In genomic region chr15:48877630-48878595, GRCh38 we compare ENCODE assay signal across 1 cellular context.
A peak's percentile ranks its signal among the peaks of the same experiment; 100 is the strongest.
TF ChIP-seq lines count a peak whose summit lies in the region.

Gene EID1 (plus strand): TSS chr15:48878134. CDS start chr15:48878177, 43 bp downstream.

TF ChIP-seq in K562, 482 proteins besides CTCF, POLR2A, EP300 and RAD21 (continued from another document and continues in another):
- TF ChIP-seq, protein P1, sequence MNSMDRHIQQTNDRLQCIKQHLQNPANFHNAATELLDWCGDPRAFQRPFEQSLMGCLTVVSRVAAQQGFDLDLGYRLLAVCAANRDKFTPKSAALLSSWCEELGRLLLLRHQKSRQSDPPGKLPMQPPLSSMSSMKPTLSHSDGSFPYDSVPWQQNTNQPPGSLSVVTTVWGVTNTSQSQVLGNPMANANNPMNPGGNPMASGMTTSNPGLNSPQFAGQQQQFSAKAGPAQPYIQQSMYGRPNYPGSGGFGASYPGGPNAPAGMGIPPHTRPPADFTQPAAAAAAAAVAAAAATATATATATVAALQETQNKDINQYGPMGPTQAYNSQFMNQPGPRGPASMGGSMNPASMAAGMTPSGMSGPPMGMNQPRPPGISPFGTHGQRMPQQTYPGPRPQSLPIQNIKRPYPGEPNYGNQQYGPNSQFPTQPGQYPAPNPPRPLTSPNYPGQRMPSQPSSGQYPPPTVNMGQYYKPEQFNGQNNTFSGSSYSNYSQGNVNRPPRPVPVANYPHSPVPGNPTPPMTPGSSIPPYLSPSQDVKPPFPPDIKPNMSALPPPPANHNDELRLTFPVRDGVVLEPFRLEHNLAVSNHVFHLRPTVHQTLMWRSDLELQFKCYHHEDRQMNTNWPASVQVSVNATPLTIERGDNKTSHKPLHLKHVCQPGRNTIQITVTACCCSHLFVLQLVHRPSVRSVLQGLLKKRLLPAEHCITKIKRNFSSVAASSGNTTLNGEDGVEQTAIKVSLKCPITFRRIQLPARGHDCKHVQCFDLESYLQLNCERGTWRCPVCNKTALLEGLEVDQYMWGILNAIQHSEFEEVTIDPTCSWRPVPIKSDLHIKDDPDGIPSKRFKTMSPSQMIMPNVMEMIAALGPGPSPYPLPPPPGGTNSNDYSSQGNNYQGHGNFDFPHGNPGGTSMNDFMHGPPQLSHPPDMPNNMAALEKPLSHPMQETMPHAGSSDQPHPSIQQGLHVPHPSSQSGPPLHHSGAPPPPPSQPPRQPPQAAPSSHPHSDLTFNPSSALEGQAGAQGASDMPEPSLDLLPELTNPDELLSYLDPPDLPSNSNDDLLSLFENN (IDR thresholded peaks at IDR 0.05; ENCODE audit: low read depth in 2 of 2, low read length in 2 of 2): 0 out of 4 replicates have a peak, but pooled peaks of 1 of the 2 experiments have one; percentile 48
- TF ChIP-seq C11orf30 (IDR thresholded peaks at IDR 0.05; ENCODE audit: low read depth) (peak; percentile 50), ZNF76 (CRISPR knock-in tag; IDR thresholded peaks at IDR 0.05; ENCODE audit: borderline replicate concordance) (0 out of 2 replicates have a peak, but pooled peaks have one; percentile 42), ZNF324 (CRISPR knock-in tag; IDR thresholded peaks at IDR 0.05) (no peak), SMAD3 (CRISPR knock-in tag; conservative IDR thresholded peaks at IDR 0.05) (no peak), CREM (IDR thresholded peaks at IDR 0.05; ENCODE audit: low read depth) (peak; percentile 92), DMBX1 (CRISPR knock-in tag; IDR thresholded peaks at IDR 0.05; ENCODE audit: borderline replicate concordance) (no peak), ZNF212 (CRISPR knock-in tag; IDR thresholded peaks at IDR 0.05) (no peak), ZZZ3 (IDR thresholded peaks at IDR 0.05) (peak; percentile 87), MEF2A (IDR thresholded peaks at IDR 0.05; ENCODE audit: control insufficient read depth, low read depth, low read length) (no peak), ZNF512 (tag; IDR thresholded peaks at IDR 0.05) (no peak), EP400 (IDR thresholded peaks at IDR 0.05) (peak; percentile 94), EGR1 (conservative IDR thresholded peaks at IDR 0.05) (no peak; the same call in 1 of the 2 replicates), CXXC5 (CRISPR knock-in tag; IDR thresholded peaks at IDR 0.05) (peak; percentile 78), PYGO2 (tag; IDR thresholded peaks at IDR 0.05) (no peak), NCOA6 (IDR thresholded peaks at IDR 0.05) (no peak; the same call in none of the 2 replicates), ZFX (CRISPR knock-in tag; IDR thresholded peaks at IDR 0.05) (peak; percentile 97), CBFA2T3 (IDR thresholded peaks at IDR 0.05) (no peak; the same call in 1 of the 2 replicates), MAFK (IDR thresholded peaks at IDR 0.05; ENCODE audit: low read length) (peak; percentile 2; the same call in 1 of the 2 replicates), FOSL1 (tag; conservative IDR thresholded peaks at IDR 0.05) (0 out of 2 replicates have a peak, but pooled peaks have one; percentile 30), KDM5B (IDR thresholded peaks at IDR 0.05; ENCODE audit: insufficient replicate concordance, low read depth, low read length) (peak; percentile 90), TOE1 (IDR thresholded peaks at IDR 0.05; ENCODE audit: borderline replicate concordance) (peak; percentile 56), TOE1 (CRISPR knock-in tag; IDR thresholded peaks at IDR 0.05; ENCODE audit: borderline replicate concordance, low read depth) (no peak), ELF2 (CRISPR knock-in tag; IDR thresholded peaks at IDR 0.05) (no peak), DLX4 (CRISPR knock-in tag; IDR thresholded peaks at IDR 0.05) (no peak), BRF1 (IDR thresholded peaks at IDR 0.05; ENCODE audit: borderline replicate concordance, extremely low read depth, insufficient read length) (no peak), TCFL5 (CRISPR knock-in tag; conservative IDR thresholded peaks at IDR 0.05) (no peak), YBX1 (IDR thresholded peaks at IDR 0.05) (no peak), TRIM28 (IDR thresholded peaks at IDR 0.05) (no peak; the same call in none of the 2 replicates), ID3 (CRISPR knock-in tag; IDR thresholded peaks at IDR 0.05) (no peak), ID3 (tag; IDR thresholded peaks at IDR 0.05) (0 out of 2 replicates have a peak, but pooled peaks have one; percentile 16), SNRNP70 (optimal IDR thresholded peaks at IDR 0.05; ENCODE audit: low read depth, low read length) (no peak), ZNF507 (tag; conservative IDR thresholded peaks at IDR 0.05) (no peak), KDM2B (CRISPR knock-in tag; IDR thresholded peaks at IDR 0.05) (no peak), SMAD4 (CRISPR knock-in tag; conservative IDR thresholded peaks at IDR 0.05) (0 out of 2 replicates have a peak, but pooled peaks have one; percentile 20), E2F3 (CRISPR knock-in tag; IDR thresholded peaks at IDR 0.05) (peak; percentile 65; the same call in 1 of the 2 replicates), ZNF184 (CRISPR knock-in tag; IDR thresholded peaks at IDR 0.05) (no peak)
- TF ChIP-seq, protein P2, sequence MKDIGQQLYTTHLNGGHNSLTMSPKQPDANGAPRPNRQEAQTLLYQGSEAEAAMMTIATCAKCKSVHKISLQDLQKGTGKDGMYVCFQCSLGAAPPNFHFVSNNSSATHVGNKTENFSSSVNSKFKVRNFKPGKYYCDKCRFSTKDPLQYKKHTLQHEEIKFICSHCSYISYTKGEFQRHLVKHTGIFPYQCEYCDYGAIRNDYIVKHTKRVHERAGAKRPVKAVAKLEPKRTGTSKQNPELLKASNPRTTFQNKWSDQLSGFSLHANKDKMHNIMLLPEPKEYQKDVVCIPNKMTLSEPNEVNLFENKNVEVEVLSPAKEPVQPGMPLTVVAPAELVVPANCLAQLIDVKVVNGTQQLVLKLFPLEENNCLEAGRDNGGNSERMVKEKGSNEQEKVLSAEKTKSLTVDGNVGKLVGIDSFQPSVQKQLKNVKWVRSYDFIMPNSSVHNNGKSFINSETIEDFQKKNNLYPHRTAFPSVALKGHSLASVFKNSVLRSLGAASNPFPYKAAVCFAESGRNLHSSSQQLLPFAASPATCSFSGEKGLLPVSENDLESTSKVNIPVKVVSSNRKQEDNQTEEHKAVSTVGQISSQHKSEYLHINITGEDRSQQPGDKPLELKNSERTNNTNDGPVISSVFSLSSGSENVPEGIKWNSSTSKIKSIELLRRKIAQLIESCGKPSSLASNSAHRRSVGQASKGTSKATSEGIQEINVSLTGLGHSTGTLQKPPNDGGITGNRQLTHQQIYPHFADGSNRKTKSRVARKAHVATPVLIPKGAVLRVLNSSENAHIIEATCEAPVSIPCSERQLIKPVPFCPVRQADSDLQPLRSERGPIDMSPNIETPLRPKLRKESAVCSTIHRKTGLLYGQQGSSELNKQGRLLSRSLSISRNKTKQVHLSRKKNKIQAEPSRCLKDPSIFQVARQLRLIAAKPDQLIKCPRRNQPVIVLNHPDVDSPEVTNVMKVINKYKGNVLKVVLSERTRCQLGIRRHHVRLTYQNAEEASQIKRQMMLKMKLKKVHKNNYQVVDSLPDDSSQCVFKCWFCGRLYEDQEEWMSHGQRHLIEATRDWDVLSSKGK (CRISPR knock-in tag; IDR thresholded peaks at IDR 0.05): no peak
- TF ChIP-seq, protein P3, sequence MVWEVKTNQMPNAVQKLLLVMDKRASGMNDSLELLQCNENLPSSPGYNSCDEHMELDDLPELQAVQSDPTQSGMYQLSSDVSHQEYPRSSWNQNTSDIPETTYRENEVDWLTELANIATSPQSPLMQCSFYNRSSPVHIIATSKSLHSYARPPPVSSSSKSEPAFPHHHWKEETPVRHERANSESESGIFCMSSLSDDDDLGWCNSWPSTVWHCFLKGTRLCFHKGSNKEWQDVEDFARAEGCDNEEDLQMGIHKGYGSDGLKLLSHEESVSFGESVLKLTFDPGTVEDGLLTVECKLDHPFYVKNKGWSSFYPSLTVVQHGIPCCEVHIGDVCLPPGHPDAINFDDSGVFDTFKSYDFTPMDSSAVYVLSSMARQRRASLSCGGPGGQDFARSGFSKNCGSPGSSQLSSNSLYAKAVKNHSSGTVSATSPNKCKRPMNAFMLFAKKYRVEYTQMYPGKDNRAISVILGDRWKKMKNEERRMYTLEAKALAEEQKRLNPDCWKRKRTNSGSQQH (CRISPR knock-in tag; IDR thresholded peaks at IDR 0.05): no peak
- TF ChIP-seq, protein P4, sequence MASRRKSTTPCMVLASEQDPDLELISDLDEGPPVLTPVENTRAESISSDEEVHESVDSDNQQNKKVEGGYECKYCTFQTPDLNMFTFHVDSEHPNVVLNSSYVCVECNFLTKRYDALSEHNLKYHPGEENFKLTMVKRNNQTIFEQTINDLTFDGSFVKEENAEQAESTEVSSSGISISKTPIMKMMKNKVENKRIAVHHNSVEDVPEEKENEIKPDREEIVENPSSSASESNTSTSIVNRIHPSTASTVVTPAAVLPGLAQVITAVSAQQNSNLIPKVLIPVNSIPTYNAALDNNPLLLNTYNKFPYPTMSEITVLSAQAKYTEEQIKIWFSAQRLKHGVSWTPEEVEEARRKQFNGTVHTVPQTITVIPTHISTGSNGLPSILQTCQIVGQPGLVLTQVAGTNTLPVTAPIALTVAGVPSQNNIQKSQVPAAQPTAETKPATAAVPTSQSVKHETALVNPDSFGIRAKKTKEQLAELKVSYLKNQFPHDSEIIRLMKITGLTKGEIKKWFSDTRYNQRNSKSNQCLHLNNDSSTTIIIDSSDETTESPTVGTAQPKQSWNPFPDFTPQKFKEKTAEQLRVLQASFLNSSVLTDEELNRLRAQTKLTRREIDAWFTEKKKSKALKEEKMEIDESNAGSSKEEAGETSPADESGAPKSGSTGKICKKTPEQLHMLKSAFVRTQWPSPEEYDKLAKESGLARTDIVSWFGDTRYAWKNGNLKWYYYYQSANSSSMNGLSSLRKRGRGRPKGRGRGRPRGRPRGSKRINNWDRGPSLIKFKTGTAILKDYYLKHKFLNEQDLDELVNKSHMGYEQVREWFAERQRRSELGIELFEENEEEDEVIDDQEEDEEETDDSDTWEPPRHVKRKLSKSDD (conservative IDR thresholded peaks at IDR 0.05; ENCODE audit: low read length): 0 out of 2 replicates have a peak, but pooled peaks have one; percentile 76
- TF ChIP-seq, protein P5, sequence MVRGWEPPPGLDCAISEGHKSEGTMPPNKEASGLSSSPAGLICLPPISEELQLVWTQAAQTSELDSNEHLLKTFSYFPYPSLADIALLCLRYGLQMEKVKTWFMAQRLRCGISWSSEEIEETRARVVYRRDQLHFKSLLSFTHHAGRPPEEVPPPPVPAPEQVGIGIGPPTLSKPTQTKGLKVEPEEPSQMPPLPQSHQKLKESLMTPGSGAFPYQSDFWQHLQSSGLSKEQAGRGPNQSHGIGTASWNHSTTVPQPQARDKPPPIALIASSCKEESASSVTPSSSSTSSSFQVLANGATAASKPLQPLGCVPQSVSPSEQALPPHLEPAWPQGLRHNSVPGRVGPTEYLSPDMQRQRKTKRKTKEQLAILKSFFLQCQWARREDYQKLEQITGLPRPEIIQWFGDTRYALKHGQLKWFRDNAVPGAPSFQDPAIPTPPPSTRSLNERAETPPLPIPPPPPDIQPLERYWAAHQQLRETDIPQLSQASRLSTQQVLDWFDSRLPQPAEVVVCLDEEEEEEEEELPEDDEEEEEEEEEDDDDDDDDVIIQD (CRISPR knock-in tag; IDR thresholded peaks at IDR 0.05): no peak
- TF ChIP-seq, protein P6, sequence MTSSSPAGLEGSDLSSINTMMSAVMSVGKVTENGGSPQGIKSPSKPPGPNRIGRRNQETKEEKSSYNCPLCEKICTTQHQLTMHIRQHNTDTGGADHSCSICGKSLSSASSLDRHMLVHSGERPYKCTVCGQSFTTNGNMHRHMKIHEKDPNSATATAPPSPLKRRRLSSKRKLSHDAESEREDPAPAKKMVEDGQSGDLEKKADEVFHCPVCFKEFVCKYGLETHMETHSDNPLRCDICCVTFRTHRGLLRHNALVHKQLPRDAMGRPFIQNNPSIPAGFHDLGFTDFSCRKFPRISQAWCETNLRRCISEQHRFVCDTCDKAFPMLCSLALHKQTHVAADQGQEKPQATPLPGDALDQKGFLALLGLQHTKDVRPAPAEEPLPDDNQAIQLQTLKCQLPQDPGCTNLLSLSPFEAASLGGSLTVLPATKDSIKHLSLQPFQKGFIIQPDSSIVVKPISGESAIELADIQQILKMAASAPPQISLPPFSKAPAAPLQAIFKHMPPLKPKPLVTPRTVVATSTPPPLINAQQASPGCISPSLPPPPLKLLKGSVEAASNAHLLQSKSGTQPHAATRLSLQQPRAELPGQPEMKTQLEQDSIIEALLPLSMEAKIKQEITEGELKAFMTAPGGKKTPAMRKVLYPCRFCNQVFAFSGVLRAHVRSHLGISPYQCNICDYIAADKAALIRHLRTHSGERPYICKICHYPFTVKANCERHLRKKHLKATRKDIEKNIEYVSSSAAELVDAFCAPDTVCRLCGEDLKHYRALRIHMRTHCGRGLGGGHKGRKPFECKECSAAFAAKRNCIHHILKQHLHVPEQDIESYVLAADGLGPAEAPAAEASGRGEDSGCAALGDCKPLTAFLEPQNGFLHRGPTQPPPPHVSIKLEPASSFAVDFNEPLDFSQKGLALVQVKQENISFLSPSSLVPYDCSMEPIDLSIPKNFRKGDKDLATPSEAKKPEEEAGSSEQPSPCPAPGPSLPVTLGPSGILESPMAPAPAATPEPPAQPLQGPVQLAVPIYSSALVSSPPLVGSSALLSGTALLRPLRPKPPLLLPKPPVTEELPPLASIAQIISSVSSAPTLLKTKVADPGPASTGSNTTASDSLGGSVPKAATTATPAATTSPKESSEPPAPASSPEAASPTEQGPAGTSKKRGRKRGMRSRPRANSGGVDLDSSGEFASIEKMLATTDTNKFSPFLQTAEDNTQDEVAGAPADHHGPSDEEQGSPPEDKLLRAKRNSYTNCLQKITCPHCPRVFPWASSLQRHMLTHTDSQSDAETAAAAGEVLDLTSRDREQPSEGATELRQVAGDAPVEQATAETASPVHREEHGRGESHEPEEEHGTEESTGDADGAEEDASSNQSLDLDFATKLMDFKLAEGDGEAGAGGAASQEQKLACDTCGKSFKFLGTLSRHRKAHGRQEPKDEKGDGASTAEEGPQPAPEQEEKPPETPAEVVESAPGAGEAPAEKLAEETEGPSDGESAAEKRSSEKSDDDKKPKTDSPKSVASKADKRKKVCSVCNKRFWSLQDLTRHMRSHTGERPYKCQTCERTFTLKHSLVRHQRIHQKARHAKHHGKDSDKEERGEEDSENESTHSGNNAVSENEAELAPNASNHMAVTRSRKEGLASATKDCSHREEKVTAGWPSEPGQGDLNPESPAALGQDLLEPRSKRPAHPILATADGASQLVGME (CRISPR knock-in tag; IDR thresholded peaks at IDR 0.05): peak; percentile 90
